20 cellular contexts compared by ENCODE assay signal in genomic region chr11:120386318-120386717, GRCh38.
"Had no signal": no experiment of that assay in that cellular context is flagged by ENCODE, and none has a peak within 500 bp of the region (broad histone marks: within the 10 kb centered on the region; RNA-seq: fewer than 3 reads in every experiment).

No MANE protein-coding gene starts in this region.

- H3K27me3 Mint-ChIP-seq: progenitor cell of endocrine pancreas had no signal

- H3K4me1 Mint-ChIP-seq: stimulated activated naive CD8-positive, alpha-beta T cell treated with anti-CD3 and anti-CD28 coated beads, Interleukin-15, amount 100 ng/mL, for 72 hours had no signal

- H3K9me3 ChIP-seq: colonic mucosa, gastrocnemius medialis, pancreas, right lobe of liver, thoracic aorta, transverse colon had no signal

- H3K27ac Mint-ChIP-seq: naive thymus-derived CD4-positive, alpha-beta T cell; progenitor cell of endocrine pancreas; stimulated activated naive B cell treated with anti-CD40 and anti-IgM and Interleukin-4, amounts not matched to agents 10 μg/mL and 1 μg/mL and 100 μg/mL, for 72 hours; stimulated activated naive CD8-positive, alpha-beta T cell treated with anti-CD3 and anti-CD28 coated beads, Interleukin-15, amount 100 ng/mL, for 72 hours had no signal

- DNase-seq: cerebellar nuclear complex; colonic mucosa; effector CD8-positive, alpha-beta T cell; gastrocnemius medialis; heart right ventricle; kidney glomerular epithelial cell; mammary epithelial cell; naive thymus-derived CD4-positive, alpha-beta T cell; nucleus accumbens; pancreas; right lobe of liver; stimulated activated CD4-positive, alpha-beta T cell treated with anti-CD3 and anti-CD28 coated beads, Interleukin-2, amount 100 ng/mL, for 24 hours; stimulated activated CD4-positive, alpha-beta T cell treated with anti-CD3 and anti-CD28 coated beads, Interleukin-4, amount 100 ng/mL, for 4 hours; stimulated activated naive B cell treated with anti-CD40 and anti-IgM and Interleukin-4, amounts not matched to agents 10 μg/mL and 1 μg/mL and 100 μg/mL, for 72 hours; stimulated activated naive CD8-positive, alpha-beta T cell treated with anti-CD3 and anti-CD28 coated beads, Interleukin-15, amount 100 ng/mL, for 72 hours; transverse colon had no signal

- H3K27me3 ChIP-seq: colonic mucosa, gastrocnemius medialis, heart right ventricle, pancreas, right lobe of liver, transverse colon had no signal

- H3K27ac ChIP-seq: colonic mucosa, pancreas, right lobe of liver, thoracic aorta, transverse colon had no signal

- ATAC-seq: esophagus mucosa; gastrocnemius medialis; naive thymus-derived CD4-positive, alpha-beta T cell; pancreas; right lobe of liver; stimulated activated naive B cell treated with anti-CD40 and anti-IgM and Interleukin-4, amounts not matched to agents 10 μg/mL and 1 μg/mL and 100 μg/mL, for 72 hours; stimulated activated naive CD8-positive, alpha-beta T cell treated with anti-CD3 and anti-CD28 coated beads, Interleukin-15, amount 100 ng/mL, for 72 hours had no signal

- H3K4me3 ChIP-seq: colonic mucosa, gastrocnemius medialis, heart right ventricle, pancreas, right lobe of liver, thoracic aorta, transverse colon had no signal

- H3K4me3 Mint-ChIP-seq: naive thymus-derived CD4-positive, alpha-beta T cell; neural crest cell; stimulated activated naive B cell treated with anti-CD40 and anti-IgM and Interleukin-4, amounts not matched to agents 10 μg/mL and 1 μg/mL and 100 μg/mL, for 72 hours; stimulated activated naive CD8-positive, alpha-beta T cell treated with anti-CD3 and anti-CD28 coated beads, Interleukin-15, amount 100 ng/mL, for 72 hours had no signal

- H3K36me3 ChIP-seq: colonic mucosa, gastrocnemius medialis, heart right ventricle, pancreas, right lobe of liver, thoracic aorta, transverse colon had no signal
